Comparison of ENCODE assay signal across 3 cellular contexts in the genomic region with DNA sequence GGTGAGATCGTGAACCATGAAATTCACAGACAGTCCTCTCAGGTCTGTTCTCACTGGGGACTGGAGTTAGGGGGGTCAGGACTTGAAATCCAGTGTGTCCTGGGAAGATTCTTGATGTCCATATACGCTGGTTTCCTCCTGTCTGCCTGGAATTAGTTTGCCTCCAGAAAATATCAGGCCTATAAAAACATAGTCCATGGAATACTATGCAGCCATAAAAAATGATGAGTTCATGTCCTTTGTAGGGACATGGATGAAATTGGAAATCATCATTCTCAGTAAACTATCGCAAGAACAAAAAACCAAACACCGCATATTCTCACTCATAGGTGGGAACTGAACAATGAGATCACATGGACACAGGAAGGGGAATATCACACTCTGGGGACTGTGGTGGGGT. TPM values are rescaled to one million over a fixed set of nuclear protein-coding genes. Genes with fewer than 3 reads are reported as not detected.
"Had no signal": no experiment of that assay in that cellular context is flagged by ENCODE, and none has a peak within 500 bp of the region (broad histone marks: within the 10 kb centered on the region; RNA-seq: fewer than 3 reads in every experiment).

No MANE protein-coding gene starts in this region.

RNA-seq across cellular contexts. Expression of gene PPM1J, which starts 9.1 kb away (rescaled TPM):
- total RNA-seq: activated CD4-positive, alpha-beta memory T cell treated with anti-CD3 and anti-CD28 coated beads, Interleukin-2, amount 10 ng/mL, durations not matched to agents 7 days and 5 days; activated CD4-positive, alpha-beta T cell treated with anti-CD3 and anti-CD28 coated beads, Interleukin-2, amount 10 ng/mL, durations not matched to agents 7 days and 5 days; activated CD8-positive, alpha-beta T cell treated with anti-CD3 and anti-CD28 coated beads, Interleukin-2, amount 10 ng/mL, durations not matched to agents 7 days and 5 days had no signal
